In the genomic region with DNA sequence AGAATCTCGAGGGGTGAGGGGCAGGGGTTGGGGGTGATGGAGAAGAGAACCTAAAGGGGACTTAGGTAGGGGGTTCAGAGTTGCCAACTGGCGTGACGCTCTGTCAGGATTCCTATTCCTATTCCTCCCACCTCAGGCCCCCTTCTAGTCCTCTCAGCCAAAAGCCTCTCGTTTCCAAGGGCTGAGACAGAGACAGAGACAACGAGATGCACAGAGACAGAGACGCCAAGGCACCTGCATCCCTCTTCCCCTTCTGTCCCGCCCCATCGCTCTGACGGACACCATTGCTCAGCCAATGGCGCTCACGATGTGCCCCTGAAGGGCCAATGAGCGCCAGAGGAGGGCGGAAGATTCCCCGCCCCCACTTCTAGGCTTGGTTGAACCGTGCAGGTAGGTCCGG, we compare ENCODE assay signal across 8 cellular contexts.
DNase-seq lines count a peak whose midpoint lies in the region; ATAC-seq, FAIRE-seq and TF ChIP-seq lines count a peak whose summit lies in the region.
"Not testable (repeated sequence)": the region's sequence is repeated elsewhere in the genome, so short reads cannot be mapped to it uniquely, and the experiment has no call there.

No MANE protein-coding gene starts in this region.

- H3K9ac ChIP-seq in mucosa of rectum (ENCODE audit: low read depth in 1 of 2, low read length in 2 of 2), result not testable (repeated sequence)

- peak; percentile 65 for FAIRE-seq in RCC 7860 (lab: Jason Lieb, UNC)

- H3K36me3 Mint-ChIP-seq in activated T-helper 1 cell treated with anti-CD3 and anti-CD28 coated beads, Interleukin-12 subunit alpha, Interleukin-12 subunit beta, Interleukin-2, Interleukin-4 antibody, amounts not matched to agents 30 ng/mL and 10 ng/mL and 1 ng/mL, durations not matched to agents 14 hours and 24 hours and 36 hours (ENCODE audit: low read depth), result not testable (repeated sequence)

- DNase-seq in AG10803 (ENCODE audit: low read depth); esophagus squamous epithelium (lab: John Stamatoyannopoulos, UW): not testable (repeated sequence)
- peak; percentile 29 for DNase-seq in RCC 7860 (ENCODE audit: low spot score)
- DNase-seq in activated T-helper 1 cell treated with anti-CD3 and anti-CD28 coated beads, Interleukin-12 subunit alpha, Interleukin-12 subunit beta, Interleukin-2, Interleukin-4 antibody, amounts not matched to agents 30 ng/mL and 10 ng/mL and 1 ng/mL, durations not matched to agents 14 hours and 24 hours and 36 hours (ENCODE audit: low spot score), result peak; percentile 84
- peak; percentile 74 to 77 for DNase-seq in stimulated activated CD4-positive, alpha-beta T cell treated with anti-CD3 and anti-CD28 coated beads, Interleukin-4, amount 100 ng/mL, for 48 hours (ENCODE audit: low read depth in 2 of 2)

- not testable (repeated sequence) for TF ChIP-seq POLR2A in esophagus squamous epithelium (IDR thresholded peaks at IDR 0.05)

- not testable (repeated sequence) for H3K9me3 Mint-ChIP-seq in activated T-helper 1 cell treated with anti-CD3 and anti-CD28 coated beads, Interleukin-12 subunit alpha, Interleukin-12 subunit beta, Interleukin-2, Interleukin-4 antibody, amounts not matched to agents 30 ng/mL and 10 ng/mL and 1 ng/mL, durations not matched to agents 14 hours and 24 hours and 36 hours

- peak overlapping the region; percentile 46 for H3K4me3 ChIP-seq in AG10803 (ENCODE audit: low read length)
- peak overlapping the region; percentile 51 to 84 (median 70) for H3K4me3 ChIP-seq in esophagus squamous epithelium
- H3K4me3 ChIP-seq in mucosa of rectum (ENCODE audit: low read length in 2 of 2), result peak overlapping the region; percentile 39 to 46

- H3K27me3 ChIP-seq in esophagus squamous epithelium; mucosa of rectum (ENCODE audit: control insufficient read depth in 2 of 2, insufficient read depth in 2 of 2, low read length in 2 of 2): not testable (repeated sequence)

- not testable (repeated sequence) for H3K36me3 ChIP-seq in esophagus squamous epithelium; mucosa of rectum (ENCODE audit: control insufficient read depth in 2 of 2, insufficient read depth in 2 of 2, low read length in 2 of 2)

- peak overlapping the region; percentile 39 to 87 (median 71) for H3K27ac ChIP-seq in esophagus squamous epithelium
- not testable (repeated sequence) for H3K27ac ChIP-seq in mucosa of rectum (ENCODE audit: low read depth in 2 of 2, low read length in 2 of 2)

- peak overlapping the region; percentile 82 for H3K27ac Mint-ChIP-seq in activated T-helper 1 cell treated with anti-CD3 and anti-CD28 coated beads, Interleukin-12 subunit alpha, Interleukin-12 subunit beta, Interleukin-2, Interleukin-4 antibody, amounts not matched to agents 30 ng/mL and 10 ng/mL and 1 ng/mL, durations not matched to agents 14 hours and 24 hours and 36 hours

- WGBS in esophagus squamous epithelium, 2 donors, result 0% methylated on average over 3 to 6 of the region's 16 CpGs

- intact Hi-C loops in activated T-helper 1 cell treated with anti-CD3 and anti-CD28 coated beads, Interleukin-12 subunit alpha, Interleukin-12 subunit beta, Interleukin-2, Interleukin-4 antibody, amounts not matched to agents 30 ng/mL and 10 ng/mL and 1 ng/mL, durations not matched to agents 14 hours and 24 hours and 36 hours (cut with micrococcal nuclease); esophagus squamous epithelium (cut with DNase I): not testable (repeated sequence)

- ATAC-seq in GM19328 (IDR thresholded peaks at IDR 0.05; ENCODE audit: unreplicated experiment) (peak; percentile 96), HG03045 (IDR thresholded peaks at IDR 0.05; ENCODE audit: unreplicated experiment) (peak; percentile 97)

- H3K4me1 ChIP-seq in esophagus squamous epithelium; mucosa of rectum (ENCODE audit: control insufficient read depth in 2 of 2, insufficient read depth in 2 of 2, low read length in 2 of 2): not testable (repeated sequence)

- not testable (repeated sequence) for H3K27me3 Mint-ChIP-seq in activated T-helper 1 cell treated with anti-CD3 and anti-CD28 coated beads, Interleukin-12 subunit alpha, Interleukin-12 subunit beta, Interleukin-2, Interleukin-4 antibody, amounts not matched to agents 30 ng/mL and 10 ng/mL and 1 ng/mL, durations not matched to agents 14 hours and 24 hours and 36 hours (ENCODE audit: insufficient read depth)

- H3K9me3 ChIP-seq in esophagus squamous epithelium; mucosa of rectum (ENCODE audit: control insufficient read depth in 2 of 2, low read length in 2 of 2): not testable (repeated sequence)

- TF ChIP-seq CTCF in AG10803 (conservative IDR thresholded peaks at IDR 0.05; ENCODE audit: low read length); esophagus squamous epithelium (IDR thresholded peaks at IDR 0.05): not testable (repeated sequence)

- peak overlapping the region; percentile 84 for H3K4me3 Mint-ChIP-seq in activated T-helper 1 cell treated with anti-CD3 and anti-CD28 coated beads, Interleukin-12 subunit alpha, Interleukin-12 subunit beta, Interleukin-2, Interleukin-4 antibody, amounts not matched to agents 30 ng/mL and 10 ng/mL and 1 ng/mL, durations not matched to agents 14 hours and 24 hours and 36 hours

- H3K4me1 Mint-ChIP-seq in activated T-helper 1 cell treated with anti-CD3 and anti-CD28 coated beads, Interleukin-12 subunit alpha, Interleukin-12 subunit beta, Interleukin-2, Interleukin-4 antibody, amounts not matched to agents 30 ng/mL and 10 ng/mL and 1 ng/mL, durations not matched to agents 14 hours and 24 hours and 36 hours (ENCODE audit: low read depth), result not testable (repeated sequence)
